18 cellular contexts compared by ENCODE assay signal in the genomic region with DNA sequence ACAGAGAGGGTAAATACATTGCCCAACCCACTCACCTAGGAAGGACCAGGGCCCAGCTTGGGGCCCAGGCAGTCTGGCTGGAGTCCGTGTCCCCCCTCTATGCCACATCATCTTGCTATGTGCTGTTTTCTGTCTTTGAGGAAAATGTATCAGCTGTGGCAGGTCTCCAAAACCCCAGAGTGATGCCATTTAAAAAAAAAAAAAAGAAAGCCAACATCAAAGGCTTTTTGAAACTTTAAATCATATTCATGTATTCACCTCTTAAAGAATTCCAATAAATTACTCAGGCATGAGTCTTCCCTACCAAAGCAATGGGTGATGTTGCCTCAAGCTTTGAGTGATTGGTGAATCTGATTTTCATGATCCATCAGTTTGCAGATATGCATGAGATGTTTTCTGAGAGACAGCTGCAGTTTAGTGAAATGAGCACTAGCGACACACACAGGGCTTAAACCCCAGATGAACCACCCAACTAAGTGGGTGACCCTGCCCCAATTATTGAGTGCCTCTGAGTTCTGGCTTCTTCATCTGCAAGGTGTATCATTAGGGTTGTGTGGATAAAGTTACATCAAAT. TPM values are rescaled to one million over a fixed set of nuclear protein-coding genes. Genes with fewer than 3 reads are reported as not detected.
DNase-seq lines count a peak whose midpoint lies in the region; ATAC-seq and TF ChIP-seq lines count a peak whose summit lies in the region.
"Had no signal": no experiment of that assay in that cellular context is flagged by ENCODE, and none has a peak within 500 bp of the region (broad histone marks: within the 10 kb centered on the region; RNA-seq: fewer than 3 reads in every experiment).

No MANE protein-coding gene starts in this region.

- no peak for ATAC-seq in T-helper 17 cell
- no peak for ATAC-seq in activated CD8-positive, alpha-beta T cell treated with anti-CD3 and anti-CD28 coated beads, Interleukin-2, amount 10 ng/mL, durations not matched to agents 7 days and 5 days
- no peak for ATAC-seq in mucosa of descending colon
- no peak for ATAC-seq in right cardiac atrium

- H3K27me3 Mint-ChIP-seq in T-helper 17 cell: peaks cover 4% of the 10 kb centered on the region
- H3K27me3 Mint-ChIP-seq in activated CD8-positive, alpha-beta T cell treated with anti-CD3 and anti-CD28 coated beads, Interleukin-2, amount 10 ng/mL, durations not matched to agents 7 days and 5 days (ENCODE audit: low read depth): peaks cover 13% of the 10 kb centered on the region

- CTCF ChIA-PET in activated CD8-positive, alpha-beta T cell treated with anti-CD3 and anti-CD28 coated beads, Interleukin-2, amount 10 ng/mL, durations not matched to agents 7 days and 5 days (lab: Charles Lee): interaction anchor here (0.6 to 2.7 kb wide), 5 partner anchors 10 to 125 kb away, joined by 3 to 7 read pairs (median 3); no protein-coding TSS in a partner anchor

- H3K4me3 Mint-ChIP-seq in T-helper 17 cell: no peak overlapping the region
- H3K4me3 Mint-ChIP-seq in activated CD8-positive, alpha-beta T cell treated with anti-CD3 and anti-CD28 coated beads, Interleukin-2, amount 10 ng/mL, durations not matched to agents 7 days and 5 days: no peak overlapping the region

- H3K9me3 ChIP-seq in T-helper 17 cell (ENCODE audit: control insufficient read depth, low read length, poor library complexity, severe bottlenecking) (no peaks in the 10 kb centered on the region), mucosa of descending colon (no peaks in the 10 kb centered on the region), right cardiac atrium (ENCODE audit: control insufficient read depth, low read length) (no peaks in the 10 kb centered on the region)
- H3K9me3 ChIP-seq: transverse colon had no signal

- no peaks in the 10 kb centered on the region for H3K36me3 ChIP-seq in mucosa of descending colon (ENCODE audit: low read depth)
- H3K36me3 ChIP-seq: transverse colon had no signal

- 94% methylated on average over 2 of the region's 2 CpGs for WGBS in right cardiac atrium

- H3K36me3 Mint-ChIP-seq in T-helper 17 cell (ENCODE audit: low read depth): no peaks in the 10 kb centered on the region
- H3K36me3 Mint-ChIP-seq in activated CD8-positive, alpha-beta T cell treated with anti-CD3 and anti-CD28 coated beads, Interleukin-2, amount 10 ng/mL, durations not matched to agents 7 days and 5 days (ENCODE audit: low read depth): no peaks in the 10 kb centered on the region

- H3K4me3 ChIP-seq in AG10803 (ENCODE audit: low read length) (no peak overlapping the region), mucosa of descending colon (no peak overlapping the region), right cardiac atrium (ENCODE audit: low read length) (no peak overlapping the region)
- H3K4me3 ChIP-seq: transverse colon had no signal

- H3K27ac ChIP-seq in right cardiac atrium (ENCODE audit: low read length): no peak overlapping the region
- H3K27ac ChIP-seq: transverse colon had no signal

- H3K4me1 Mint-ChIP-seq in T-helper 17 cell: no peaks in the 10 kb centered on the region
- H3K4me1 Mint-ChIP-seq in activated CD8-positive, alpha-beta T cell treated with anti-CD3 and anti-CD28 coated beads, Interleukin-2, amount 10 ng/mL, durations not matched to agents 7 days and 5 days (ENCODE audit: low read depth): peaks cover 24% of the 10 kb centered on the region

- peak; percentile 58; the same call in 1 of the 2 replicates for TF ChIP-seq EP300 in Ishikawa (IDR thresholded peaks at IDR 0.05; ENCODE audit: borderline replicate concordance)

- H3K27ac Mint-ChIP-seq in T-helper 17 cell: no peak overlapping the region
- H3K27ac Mint-ChIP-seq in activated CD8-positive, alpha-beta T cell treated with anti-CD3 and anti-CD28 coated beads, Interleukin-2, amount 10 ng/mL, durations not matched to agents 7 days and 5 days: no peak overlapping the region

- TF ChIP-seq CTCF in AG10803 (conservative IDR thresholded peaks at IDR 0.05; ENCODE audit: low read length) (no peak), mucosa of descending colon (IDR thresholded peaks at IDR 0.05) (no peak)

- DNase-seq in AG10803 (ENCODE audit: low read depth) (peak; percentile 48), amniotic epithelial cell (ENCODE audit: low read depth) (peak; percentile 43), kidney tubule cell (ENCODE audit: low spot score) (peak; percentile 92), T-helper 17 cell (no peak), mucosa of descending colon (no peak), right cardiac atrium (no peak)
- DNase-seq in activated CD8-positive, alpha-beta T cell treated with anti-CD3 and anti-CD28 coated beads, Interleukin-2, amount 10 ng/mL, durations not matched to agents 7 days and 5 days: no peak
- DNase-seq: activated CD4-positive, CD25-positive, alpha-beta regulatory T cell; activated naive CD4-positive, alpha-beta T cell treated with anti-CD3 and anti-CD28 coated beads, Interleukin-2, amount 50 U/mL, for 16 hours; effector CD4-positive, alpha-beta T cell; foreskin melanocyte; KBM-7; NCI-H1436 treated with DMSO at 0.1 percent for 48 hours; transverse colon had no signal

- no peaks in the 10 kb centered on the region for H3K4me1 ChIP-seq in mucosa of descending colon (ENCODE audit: low read depth)
- no peaks in the 10 kb centered on the region for H3K4me1 ChIP-seq in right cardiac atrium (ENCODE audit: control insufficient read depth, insufficient read depth, low read length)

- H3K9me3 Mint-ChIP-seq in activated CD8-positive, alpha-beta T cell treated with anti-CD3 and anti-CD28 coated beads, Interleukin-2, amount 10 ng/mL, durations not matched to agents 7 days and 5 days (ENCODE audit: insufficient read depth): no peaks in the 10 kb centered on the region

- intact Hi-C loops in mucosa of descending colon (cut with DNase I, micrococcal nuclease): no loop called here
- intact Hi-C loops in right cardiac atrium (cut with DNase I): no loop called here

- H3K27me3 ChIP-seq in right cardiac atrium (ENCODE audit: control insufficient read depth, insufficient read depth): no peaks in the 10 kb centered on the region
- H3K27me3 ChIP-seq: transverse colon had no signal

- TF ChIP-seq RAD21 in Ishikawa (IDR thresholded peaks at IDR 0.05; ENCODE audit: low read depth): no peak

- POLR2A ChIA-PET in activated CD8-positive, alpha-beta T cell treated with anti-CD3 and anti-CD28 coated beads, Interleukin-2, amount 10 ng/mL, durations not matched to agents 7 days and 5 days (lab: Charles Lee): no interaction called here

TF ChIP-seq in Ishikawa, 13 proteins besides CTCF, POLR2A, EP300 and RAD21 (continues in another document):
- TF ChIP-seq, protein P1, sequence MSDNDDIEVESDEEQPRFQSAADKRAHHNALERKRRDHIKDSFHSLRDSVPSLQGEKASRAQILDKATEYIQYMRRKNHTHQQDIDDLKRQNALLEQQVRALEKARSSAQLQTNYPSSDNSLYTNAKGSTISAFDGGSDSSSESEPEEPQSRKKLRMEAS (IDR thresholded peaks at IDR 0.05): no peak
- TF ChIP-seq TCF12 (IDR thresholded peaks at IDR 0.05; ENCODE audit: low read depth): no peak
- TF ChIP-seq TEAD4 (IDR thresholded peaks at IDR 0.05): 0 out of 2 replicates have a peak, but pooled peaks have one; percentile 24
- TF ChIP-seq NFIC (IDR thresholded peaks at IDR 0.05): peak; percentile 47; the same call in 1 of the 2 replicates
- no peak for TF ChIP-seq YY1 (IDR thresholded peaks at IDR 0.05; ENCODE audit: low read depth)
- TF ChIP-seq, protein P2, sequence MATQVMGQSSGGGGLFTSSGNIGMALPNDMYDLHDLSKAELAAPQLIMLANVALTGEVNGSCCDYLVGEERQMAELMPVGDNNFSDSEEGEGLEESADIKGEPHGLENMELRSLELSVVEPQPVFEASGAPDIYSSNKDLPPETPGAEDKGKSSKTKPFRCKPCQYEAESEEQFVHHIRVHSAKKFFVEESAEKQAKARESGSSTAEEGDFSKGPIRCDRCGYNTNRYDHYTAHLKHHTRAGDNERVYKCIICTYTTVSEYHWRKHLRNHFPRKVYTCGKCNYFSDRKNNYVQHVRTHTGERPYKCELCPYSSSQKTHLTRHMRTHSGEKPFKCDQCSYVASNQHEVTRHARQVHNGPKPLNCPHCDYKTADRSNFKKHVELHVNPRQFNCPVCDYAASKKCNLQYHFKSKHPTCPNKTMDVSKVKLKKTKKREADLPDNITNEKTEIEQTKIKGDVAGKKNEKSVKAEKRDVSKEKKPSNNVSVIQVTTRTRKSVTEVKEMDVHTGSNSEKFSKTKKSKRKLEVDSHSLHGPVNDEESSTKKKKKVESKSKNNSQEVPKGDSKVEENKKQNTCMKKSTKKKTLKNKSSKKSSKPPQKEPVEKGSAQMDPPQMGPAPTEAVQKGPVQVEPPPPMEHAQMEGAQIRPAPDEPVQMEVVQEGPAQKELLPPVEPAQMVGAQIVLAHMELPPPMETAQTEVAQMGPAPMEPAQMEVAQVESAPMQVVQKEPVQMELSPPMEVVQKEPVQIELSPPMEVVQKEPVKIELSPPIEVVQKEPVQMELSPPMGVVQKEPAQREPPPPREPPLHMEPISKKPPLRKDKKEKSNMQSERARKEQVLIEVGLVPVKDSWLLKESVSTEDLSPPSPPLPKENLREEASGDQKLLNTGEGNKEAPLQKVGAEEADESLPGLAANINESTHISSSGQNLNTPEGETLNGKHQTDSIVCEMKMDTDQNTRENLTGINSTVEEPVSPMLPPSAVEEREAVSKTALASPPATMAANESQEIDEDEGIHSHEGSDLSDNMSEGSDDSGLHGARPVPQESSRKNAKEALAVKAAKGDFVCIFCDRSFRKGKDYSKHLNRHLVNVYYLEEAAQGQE (IDR thresholded peaks at IDR 0.05; ENCODE audit: low read depth): no peak

RNA-seq across cellular contexts. Expression of a gene that starts 6.1 kb away (rescaled TPM):
- total RNA-seq in T-helper 17 cell (not detected), mucosa of descending colon (not detected), right cardiac atrium (not detected)
- total RNA-seq in activated CD8-positive, alpha-beta T cell treated with anti-CD3 and anti-CD28 coated beads, Interleukin-2, amount 10 ng/mL, durations not matched to agents 7 days and 5 days: under 1 TPM; 0.29 to 0.42 TPM
- polyA plus RNA-seq in right cardiac atrium: not detected
- total RNA-seq: cardiac septum, H1, lung microvascular endothelial cell, transverse colon had no signal
- polyA plus RNA-seq: H1 had no signal

RNA-seq across cellular contexts. Expression of a gene that starts 10.8 kb away (rescaled TPM):
- under 1 TPM in 1 of 2 donors, not detected in 1; 0.21 TPM for total RNA-seq in T-helper 17 cell
- 1 to 10 TPM; 1.1 TPM for total RNA-seq in activated CD8-positive, alpha-beta T cell treated with anti-CD3 and anti-CD28 coated beads, Interleukin-2, amount 10 ng/mL, durations not matched to agents 7 days and 5 days
- total RNA-seq in mucosa of descending colon: under 1 TPM in 2 of 3 donors, not detected in 1; 0.35 to 0.58 TPM
- total RNA-seq in right cardiac atrium: not detected
- polyA plus RNA-seq in right cardiac atrium: not detected
- total RNA-seq: cardiac septum, H1, lung microvascular endothelial cell had no signal

RNA-seq across cellular contexts. Expression of a gene that starts 35.9 kb away (rescaled TPM):
- not detected for total RNA-seq in T-helper 17 cell
- total RNA-seq in activated CD8-positive, alpha-beta T cell treated with anti-CD3 and anti-CD28 coated beads, Interleukin-2, amount 10 ng/mL, durations not matched to agents 7 days and 5 days: not detected
- not detected for total RNA-seq in mucosa of descending colon
- not detected for total RNA-seq in right cardiac atrium
- not detected for polyA plus RNA-seq in right cardiac atrium
- total RNA-seq: cardiac septum, H1, lung microvascular endothelial cell, transverse colon had no signal
- polyA plus RNA-seq: H1 had no signal

RNA-seq across cellular contexts. Expression of a gene that starts 52.2 kb away (rescaled TPM):
- under 1 TPM in 1 of 2 donors, not detected in 1; 0.70 TPM for total RNA-seq in T-helper 17 cell
- 10 to 100 TPM; 14.4 to 14.7 TPM for total RNA-seq in activated CD8-positive, alpha-beta T cell treated with anti-CD3 and anti-CD28 coated beads, Interleukin-2, amount 10 ng/mL, durations not matched to agents 7 days and 5 days
- 1 to 10 TPM; 1.0 to 6.4 (median 1.7) TPM for total RNA-seq in mucosa of descending colon
- 1 to 10 TPM in 2 of 4 donors, under 1 TPM in 1, not detected in 1; 0.94 to 3.0 (median 1.1) TPM for total RNA-seq in right cardiac atrium
- 0.16 TPM for polyA plus RNA-seq in right cardiac atrium

Comparison
In these comparisons a context has a peak if more than half of its experiments do, and no peak if none do; other contexts are left out.
1. DNase-seq: peak in AG10803 (single experiment), amniotic epithelial cell (single experiment) and kidney tubule cell (single experiment); none in T-helper 17 cell (0 of 3), activated CD8-positive, alpha-beta T cell treated with anti-CD3 and anti-CD28 coated beads, Interleukin-2, amount 10 ng/mL, durations not matched to agents 7 days and 5 days (single experiment), mucosa of descending colon (0 of 3) and right cardiac atrium (0 of 3).